ENCODE assay signal across 1 cellular context in genomic region chr20:61312909-61313308, GRCh38.
TF ChIP-seq lines count a peak whose summit lies in the region.

No MANE protein-coding gene starts in this region.

TF ChIP-seq in IMR-90, 13 proteins besides CTCF, POLR2A, EP300 and RAD21 (continued from another document):
- TF ChIP-seq CEBPB (IDR thresholded peaks at IDR 0.05; ENCODE audit: low read depth, low read length) (no peak), RCOR1 (IDR thresholded peaks at IDR 0.05; ENCODE audit: insufficient replicate concordance, low read length) (no peak)
